11 cellular contexts compared by ENCODE assay signal in the genomic region with DNA sequence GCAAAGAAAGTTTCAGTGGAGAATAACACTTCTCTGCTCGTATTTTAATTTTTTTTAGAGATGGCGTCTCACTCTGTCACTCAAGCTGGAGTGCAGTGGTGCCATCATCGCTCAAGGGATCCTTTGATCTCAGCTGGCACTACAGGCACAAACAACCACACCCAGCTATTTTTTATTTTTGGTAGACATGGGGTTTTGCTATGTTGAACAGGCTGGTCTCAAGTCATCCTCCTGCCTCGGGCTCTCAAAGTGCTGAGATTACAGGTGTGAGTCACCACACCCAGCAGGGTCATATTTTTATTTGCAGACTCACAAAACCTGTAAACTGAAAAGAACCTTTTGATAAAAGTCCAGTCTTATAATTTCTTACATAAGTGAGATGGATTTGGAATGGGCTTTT. TPM values are rescaled to one million over a fixed set of nuclear protein-coding genes. Genes with fewer than 3 reads are reported as not detected.
DNase-seq lines count a peak whose midpoint lies in the region; ATAC-seq and TF ChIP-seq lines count a peak whose summit lies in the region.
"Had no signal": no experiment of that assay in that cellular context is flagged by ENCODE, and none has a peak within 500 bp of the region (broad histone marks: within the 10 kb centered on the region; RNA-seq: fewer than 3 reads in every experiment).

No MANE protein-coding gene starts in this region.

- no peaks in the 10 kb centered on the region for H3K27me3 Mint-ChIP-seq in T-cell
- no peaks in the 10 kb centered on the region for H3K27me3 Mint-ChIP-seq in natural killer cell (ENCODE audit: low read depth in 2 of 2)
- peaks cover 3% of the 10 kb centered on the region for H3K27me3 Mint-ChIP-seq in endothelial cell (ENCODE audit: unreplicated experiment)

- peaks cover 10 to 51% of the 10 kb centered on the region in 2 donors for H3K4me1 ChIP-seq in adrenal gland (replicated peaks in 1 of 2)

- peaks cover 14% of the 10 kb centered on the region for H3K36me3 Mint-ChIP-seq in T-cell
- peaks cover 11 to 18% of the 10 kb centered on the region in 2 donors for H3K36me3 Mint-ChIP-seq in activated naive CD4-positive, alpha-beta T cell treated with anti-CD3 and anti-CD28 coated beads, Interleukin-2, amount 50 U/mL, for 72 hours
- no peaks in the 10 kb centered on the region for H3K36me3 Mint-ChIP-seq in natural killer cell
- H3K36me3 Mint-ChIP-seq in endothelial cell (ENCODE audit: low read depth, unreplicated experiment) = peaks cover 5% of the 10 kb centered on the region

- H3K4me3 Mint-ChIP-seq in T-cell (peak overlapping the region; percentile 59 to 99 (median 65)), natural killer cell (peak overlapping the region; percentile 61), endothelial cell (ENCODE audit: unreplicated experiment) (no peak overlapping the region)

- CTCF ChIA-PET in HEK293T (lab: Yijun Ruan, JAX) (interaction anchor here (0.6 to 0.9 kb wide), 2 partner anchors 211 to 217 kb away, joined by 4 to 5 read pairs; no protein-coding TSS in a partner anchor), T-cell (lab: Charles Lee) (interaction anchor here in 1 of 2 donors (0.6 kb wide), 2 partner anchors 13 to 202 kb away, joined by 3 to 5 read pairs; no protein-coding TSS in a partner anchor)

- DNase-seq in HEK293T (ENCODE audit: extremely low spot score) (no peak), T-cell (peak in 28 of 34 experiments; percentile 6 to 62 (median 24)), natural killer cell (no peak), endothelial cell (ENCODE audit: low spot score) (no peak), NCI-H1105 treated with DMSO at 0.1 percent for 48 hours (lab: John Stamatoyannopoulos, UW) (no peak), adrenal gland (no peak)
- DNase-seq in activated naive CD4-positive, alpha-beta T cell treated with anti-CD3 and anti-CD28 coated beads, Interleukin-2, amount 50 U/mL, for 72 hours (ENCODE audit: low spot score in 2 of 2) = no peak
- DNase-seq: DMS53, head of caudate nucleus, lower lobe of right lung, NCI-H1694 had no signal

- WGBS in adrenal gland, 4 donors = 73 to 84% (median 81%) methylated on average over 4 of the region's 4 CpGs

- no peaks in the 10 kb centered on the region for H3K36me3 ChIP-seq in adrenal gland (replicated peaks in 1 of 2)
- H3K36me3 ChIP-seq: lower lobe of right lung had no signal

- intact Hi-C loops in natural killer cell (cut with micrococcal nuclease) = no loop called here
- intact Hi-C loops in adrenal gland (cut with DNase I) = no loop called here

- H3K9me3 ChIP-seq in adrenal gland (replicated peaks in 1 of 3) = no peaks in the 10 kb centered on the region
- H3K9me3 ChIP-seq: lower lobe of right lung had no signal

- ATAC-seq in T-cell (replicated peaks in 1 of 4) (peak in 1 of 4 experiments; percentile 7), natural killer cell (no peak)
- ATAC-seq in activated naive CD4-positive, alpha-beta T cell treated with anti-CD3 and anti-CD28 coated beads, Interleukin-2, amount 50 U/mL, for 72 hours = no peak
- ATAC-seq: lower lobe of right lung had no signal

- no peak overlapping the region for H3K4me3 ChIP-seq in adrenal gland
- H3K4me3 ChIP-seq: lower lobe of right lung had no signal

- H3K9me3 Mint-ChIP-seq in T-cell (no peaks in the 10 kb centered on the region), natural killer cell (no peaks in the 10 kb centered on the region), endothelial cell (ENCODE audit: unreplicated experiment) (no peaks in the 10 kb centered on the region)
- H3K9me3 Mint-ChIP-seq in activated naive CD4-positive, alpha-beta T cell treated with anti-CD3 and anti-CD28 coated beads, Interleukin-2, amount 50 U/mL, for 72 hours = no peaks in the 10 kb centered on the region

- TF ChIP-seq CTCF in natural killer cell (IDR thresholded peaks at IDR 0.05) (no peak), endothelial cell (IDR thresholded peaks at IDR 0.05; ENCODE audit: unreplicated experiment) (no peak), adrenal gland (IDR thresholded peaks at IDR 0.05) (no peak)

- TF ChIP-seq POLR2A in adrenal gland (IDR thresholded peaks at IDR 0.05) = no peak

- POLR2A ChIA-PET in HEK293T (lab: Yijun Ruan, JAX) (no interaction called here), T-cell (lab: Charles Lee) (interaction anchor here in 1 of 2 donors (0.5 to 0.8 kb wide), 6 partner anchors 16 to 259 kb away, joined by 3 to 6 read pairs (median 4); no protein-coding TSS in a partner anchor)

- H3K27ac Mint-ChIP-seq in T-cell (peak overlapping the region; percentile 62 to 74), natural killer cell (no peak overlapping the region), endothelial cell (ENCODE audit: unreplicated experiment) (no peak overlapping the region)
- H3K27ac Mint-ChIP-seq in activated naive CD4-positive, alpha-beta T cell treated with anti-CD3 and anti-CD28 coated beads, Interleukin-2, amount 50 U/mL, for 72 hours = peak overlapping the region; percentile 34 to 82

- H3K27ac ChIP-seq in adrenal gland = no peak overlapping the region
- H3K27ac ChIP-seq: lower lobe of right lung had no signal

- H3K27me3 ChIP-seq in adrenal gland = no peaks in the 10 kb centered on the region

- H3K4me1 Mint-ChIP-seq in T-cell (peaks cover 27 to 68% (median 68%) of the 10 kb centered on the region in 3 donors), natural killer cell (peaks cover 34 to 43% of the 10 kb centered on the region in 2 donors), endothelial cell (ENCODE audit: unreplicated experiment) (peaks cover 10% of the 10 kb centered on the region)

TF ChIP-seq in HEK293T, 16 proteins besides CTCF, POLR2A, EP300 and RAD21:
- TF ChIP-seq SUZ12 (IDR thresholded peaks at IDR 0.05) = no peak
- TF ChIP-seq, protein P1, sequence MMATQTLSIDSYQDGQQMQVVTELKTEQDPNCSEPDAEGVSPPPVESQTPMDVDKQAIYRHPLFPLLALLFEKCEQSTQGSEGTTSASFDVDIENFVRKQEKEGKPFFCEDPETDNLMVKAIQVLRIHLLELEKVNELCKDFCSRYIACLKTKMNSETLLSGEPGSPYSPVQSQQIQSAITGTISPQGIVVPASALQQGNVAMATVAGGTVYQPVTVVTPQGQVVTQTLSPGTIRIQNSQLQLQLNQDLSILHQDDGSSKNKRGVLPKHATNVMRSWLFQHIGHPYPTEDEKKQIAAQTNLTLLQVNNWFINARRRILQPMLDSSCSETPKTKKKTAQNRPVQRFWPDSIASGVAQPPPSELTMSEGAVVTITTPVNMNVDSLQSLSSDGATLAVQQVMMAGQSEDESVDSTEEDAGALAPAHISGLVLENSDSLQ (IDR thresholded peaks at IDR 0.05) = peak; percentile 35
TF ChIP-seq in HEK293T: peak in this region for 1.

RNA-seq across cellular contexts. Expression of a gene that starts 2.6 kb away (rescaled TPM):
- 10 to 100 TPM; 39.5 to 47.9 (median 43.4) TPM for total RNA-seq in T-cell
- total RNA-seq in activated naive CD4-positive, alpha-beta T cell treated with anti-CD3 and anti-CD28 coated beads, Interleukin-2, amount 50 U/mL, for 72 hours = 10 to 100 TPM; 11.2 to 21.8 TPM
- total RNA-seq in natural killer cell = 10 to 100 TPM; 19.2 to 29.4 (median 26.2) TPM
- 18.4 TPM for total RNA-seq in endothelial cell (ENCODE audit: unreplicated experiment)
- 10 to 100 TPM; 40.1 to 66.9 (median 49.9) TPM for total RNA-seq in adrenal gland
- 10 to 100 TPM; 17.6 to 36.8 (median 35.6) TPM for polyA plus RNA-seq in adrenal gland

RNA-seq across cellular contexts. Expression of a gene that starts 2.8 kb away (rescaled TPM):
- total RNA-seq in T-cell = 10 to 100 TPM; 10.2 to 24.2 (median 18.0) TPM
- 10 to 100 TPM; 12.6 to 21.2 TPM for total RNA-seq in activated naive CD4-positive, alpha-beta T cell treated with anti-CD3 and anti-CD28 coated beads, Interleukin-2, amount 50 U/mL, for 72 hours
- 10 to 100 TPM; 11.8 to 15.3 (median 14.7) TPM for total RNA-seq in natural killer cell
- 18.5 TPM for total RNA-seq in endothelial cell (ENCODE audit: unreplicated experiment)
- total RNA-seq in adrenal gland = 100 to 1,000 TPM in 3 of 8 donors, 10 to 100 TPM in 5; 51.2 to 154 (median 97.6) TPM
- 10 to 100 TPM; 65.1 to 94.4 (median 81.4) TPM for polyA plus RNA-seq in adrenal gland

Comparison
In these comparisons a context has a peak if more than half of its experiments do, and no peak if none do; other contexts are left out.
1. DNase-seq: peak in T-cell (28 of 34); none in HEK293T (single experiment), activated naive CD4-positive, alpha-beta T cell treated with anti-CD3 and anti-CD28 coated beads, Interleukin-2, amount 50 U/mL, for 72 hours (0 of 2), natural killer cell (single experiment), endothelial cell (single experiment), NCI-H1105 treated with DMSO at 0.1 percent for 48 hours (single experiment) and adrenal gland (0 of 7).
2. H3K27ac Mint-ChIP-seq: peak in T-cell (2 of 2) and activated naive CD4-positive, alpha-beta T cell treated with anti-CD3 and anti-CD28 coated beads, Interleukin-2, amount 50 U/mL, for 72 hours (2 of 2); none in natural killer cell (0 of 2) and endothelial cell (single experiment).